ENCODE assay signal across 1 cellular context in genomic region chr6:2354138-2354491, GRCh38.
TF ChIP-seq lines count a peak whose summit lies in the region.

No MANE protein-coding gene starts in this region.

TF ChIP-seq in HepG2, 621 proteins besides CTCF, POLR2A, EP300 and RAD21 (continued from another document):
- TF ChIP-seq ZGPAT (CRISPR knock-in tag; IDR thresholded peaks at IDR 0.05) (no peak), ZNF468 (CRISPR knock-in tag; IDR thresholded peaks at IDR 0.05) (no peak), TFDP1 (CRISPR knock-in tag; IDR thresholded peaks at IDR 0.05; ENCODE audit: borderline replicate concordance) (no peak), LRRFIP1 (CRISPR knock-in tag; conservative IDR thresholded peaks at IDR 0.05) (no peak), PAF1 (CRISPR knock-in tag; IDR thresholded peaks at IDR 0.05) (no peak), TCF7L2 (IDR thresholded peaks at IDR 0.05; ENCODE audit: low read depth, low read length) (no peak), BHLHE40 (IDR thresholded peaks at IDR 0.05; ENCODE audit: low read length) (no peak), ARNTL (CRISPR knock-in tag; IDR thresholded peaks at IDR 0.05) (no peak), PTBP1 (IDR thresholded peaks at IDR 0.05; ENCODE audit: low read depth, low read length, poor library complexity, severe bottlenecking) (no peak), ZNF678 (CRISPR knock-in tag; IDR thresholded peaks at IDR 0.05) (no peak), ZNF143 (CRISPR knock-in tag; IDR thresholded peaks at IDR 0.05) (no peak), ZNF549 (CRISPR knock-in tag; IDR thresholded peaks at IDR 0.05) (no peak), MEIS2 (CRISPR knock-in tag; IDR thresholded peaks at IDR 0.05) (no peak), ZNF710 (CRISPR knock-in tag; IDR thresholded peaks at IDR 0.05; ENCODE audit: borderline replicate concordance) (no peak), TOE1 (CRISPR knock-in tag; IDR thresholded peaks at IDR 0.05) (no peak), KMT2A (CRISPR knock-in tag; IDR thresholded peaks at IDR 0.05) (no peak)
TF ChIP-seq in HepG2: peak in this region for 4.
